In the genomic region with DNA sequence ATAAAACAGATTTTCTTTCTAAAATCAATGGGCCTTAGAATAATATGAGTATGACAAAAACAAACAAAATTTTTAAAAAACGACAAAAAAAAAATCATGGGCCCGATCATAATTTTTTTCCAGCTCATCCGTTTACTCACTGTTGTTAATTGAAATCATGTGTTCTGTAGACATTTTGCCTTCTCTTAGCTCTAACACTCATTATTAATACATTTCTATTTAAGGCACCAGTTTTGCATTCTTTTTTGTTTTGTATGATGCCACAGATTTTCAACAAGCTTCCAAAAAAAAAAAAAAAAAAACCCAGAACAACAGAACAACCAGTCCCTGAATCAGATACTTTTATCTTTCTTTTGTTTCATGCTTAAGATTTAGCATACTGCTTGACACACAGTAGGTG, we compare ENCODE assay signal across 30 cellular contexts.
"Had no signal": no experiment of that assay in that cellular context is flagged by ENCODE, and none has a peak within 500 bp of the region (broad histone marks: within the 10 kb centered on the region; RNA-seq: fewer than 3 reads in every experiment).

No MANE protein-coding gene starts in this region.

- FAIRE-seq: astrocyte, bronchial epithelial cell, colon, endothelial cell of umbilical vein had no signal

- DNase-seq: activated CD4-positive, alpha-beta memory T cell treated with anti-CD3 and anti-CD28 coated beads for 36 hours; activated CD4-positive, alpha-beta T cell treated with anti-CD3 and anti-CD28 coated beads for 36 hours; activated CD4-positive, alpha-beta T cell treated with anti-CD3 and anti-CD28 coated beads, Interleukin-2, amount 10 ng/mL, durations not matched to agents 24 days and 14 days; activated CD4-positive, CD25-positive, alpha-beta regulatory T cell; activated CD4-positive, CD25-positive, alpha-beta regulatory T cell treated with anti-CD3 and anti-CD28 coated beads, Interleukin-2, amount 50 U/mL, for 72 hours; activated CD8-positive, alpha-beta memory T cell treated with anti-CD3 and anti-CD28 coated beads, Interleukin-2, amount 10 ng/mL, durations not matched to agents 7 days and 5 days; activated CD8-positive, alpha-beta memory T cell treated with anti-CD3 and anti-CD28 coated beads, Interleukin-2, amount 50 U/mL, for 4 hours; activated CD8-positive, alpha-beta T cell treated with anti-CD3 and anti-CD28 coated beads, Interleukin-2, amount 10 ng/mL, durations not matched to agents 7 days and 5 days; activated gamma-delta T cell; activated naive CD4-positive, alpha-beta T cell treated with anti-CD3 and anti-CD28 coated beads, Interleukin-2, amount 50 U/mL, for 16 hours; activated naive CD4-positive, alpha-beta T cell treated with Interleukin-2 at 50 U/mL for 16 hours; activated T-cell treated with anti-CD3 and anti-CD28 coated beads, Interleukin-2, amount 50 U/mL, for 1 hour; activated T-cell treated with anti-CD3 and anti-CD28 coated beads, Interleukin-2, amount 50 U/mL, for 72 hours; amniotic stem cell; anterior cingulate cortex; brain microvascular endothelial cell; cortex of kidney; dermis blood vessel endothelial cell; effector CD4-positive, alpha-beta T cell; effector memory CD8-positive, alpha-beta T cell; esophagus squamous epithelium; foreskin melanocyte; heart right ventricle; T-helper 2 cell had no signal

- H3K4me3 ChIP-seq: esophagus squamous epithelium, gastroesophageal sphincter, heart right ventricle, hepatocyte had no signal
